Comparison of ENCODE assay signal across 2 cellular contexts in the genomic region with DNA sequence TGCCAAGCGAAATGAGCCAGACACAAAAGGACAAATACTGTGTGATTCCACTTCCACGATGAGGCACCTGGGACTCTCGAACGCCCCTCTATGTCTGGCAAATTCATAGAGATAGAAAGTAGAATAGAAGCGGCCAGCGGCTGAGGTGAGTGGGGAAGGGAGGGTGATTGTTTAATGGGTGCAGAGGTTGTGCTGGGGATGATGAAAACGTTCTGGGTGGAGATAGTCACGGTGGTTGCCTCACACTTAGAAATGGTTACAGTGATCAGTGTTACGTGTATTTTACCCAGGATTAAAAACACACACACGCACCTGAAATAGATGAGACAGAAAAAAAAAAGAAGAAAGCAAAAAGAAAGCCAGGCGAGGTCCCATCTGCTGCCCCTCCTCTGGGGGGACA. TPM values are rescaled to one million over a fixed set of nuclear protein-coding genes. Genes with fewer than 3 reads are reported as not detected.
"Had no signal": no experiment of that assay in that cellular context is flagged by ENCODE, and none has a peak within 500 bp of the region (broad histone marks: within the 10 kb centered on the region; RNA-seq: fewer than 3 reads in every experiment).

No MANE protein-coding gene starts in this region.

RNA-seq across cellular contexts. Expression of a gene that starts 2.9 kb away (rescaled TPM):
- total RNA-seq: HT-29 had no signal
- polyA plus RNA-seq: IgD-negative memory B cell had no signal
